23 cellular contexts compared by ENCODE assay signal in genomic region chr11:108569896-108570295, GRCh38. TPM values are rescaled to one million over a fixed set of nuclear protein-coding genes. Genes with fewer than 3 reads are reported as not detected.
DNase-seq lines count a peak whose midpoint lies in the region; ATAC-seq and TF ChIP-seq lines count a peak whose summit lies in the region.
"Had no signal": no experiment of that assay in that cellular context is flagged by ENCODE, and none has a peak within 500 bp of the region (broad histone marks: within the 10 kb centered on the region; RNA-seq: fewer than 3 reads in every experiment).

No MANE protein-coding gene starts in this region.

- no peaks in the 10 kb centered on the region for H3K36me3 Mint-ChIP-seq in neural crest cell (ENCODE audit: low read depth)
- H3K36me3 Mint-ChIP-seq: CD8-positive, alpha-beta T cell had no signal

- H3K27me3 ChIP-seq in suprapubic skin = no peaks in the 10 kb centered on the region
- H3K27me3 ChIP-seq in stomach = no peaks in the 10 kb centered on the region
- H3K27me3 ChIP-seq: BLaER1 treated with 17β-estradiol and CSF1 and Interleukin-3, amounts not matched to agents 10 nM and 100 nM had no signal

- peaks cover 4% of the 10 kb centered on the region for H3K4me1 Mint-ChIP-seq in neural crest cell
- H3K4me1 Mint-ChIP-seq: B cell had no signal

- H3K27ac ChIP-seq in suprapubic skin (peak overlapping the region; percentile 50), stomach (no peak overlapping the region)
- H3K27ac ChIP-seq: 22Rv1; A549; BLaER1 treated with 17β-estradiol and CSF1 and Interleukin-3, amounts not matched to agents 10 nM and 100 nM; C4-2B had no signal

- no peaks in the 10 kb centered on the region for H3K27me3 Mint-ChIP-seq in neural crest cell (ENCODE audit: low read depth)
- H3K27me3 Mint-ChIP-seq: B cell; CD4-positive, alpha-beta T cell had no signal

- H3K27ac Mint-ChIP-seq in neural crest cell (ENCODE audit: unreplicated experiment) = peak overlapping the region; percentile 50
- H3K27ac Mint-ChIP-seq: B cell; CD4-positive, alpha-beta T cell; CD8-positive, alpha-beta T cell had no signal

- H3K4me3 ChIP-seq in suprapubic skin = no peak overlapping the region
- H3K4me3 ChIP-seq in stomach = no peak overlapping the region
- H3K4me3 ChIP-seq: A549; BLaER1 treated with 17β-estradiol and CSF1 and Interleukin-3, amounts not matched to agents 10 nM and 100 nM had no signal

- H3K9me3 Mint-ChIP-seq in neural crest cell = no peaks in the 10 kb centered on the region
- H3K9me3 Mint-ChIP-seq: CD4-positive, alpha-beta T cell had no signal

- DNase-seq in G401 (ENCODE audit: low spot score) (peak; percentile 83), cerebellum (ENCODE audit: low spot score) (peak; percentile 68), neural crest cell (ENCODE audit: low read depth, low spot score) (no peak), suprapubic skin (ENCODE audit: low spot score in 2 of 2) (no peak), stomach (no peak), NCI-H226 (no peak), Right ventricle myocardium inferior (ENCODE audit: missing footprints) (no peak)
- DNase-seq: AML-193; CD4-positive, alpha-beta T cell; CD8-positive, alpha-beta T cell; COR-L47; DMS 273 treated with DMSO at 0.1 percent for 48 hours; DMS153; DMS53; DMS79; DND-41; EL; GF-D8 had no signal

- in situ Hi-C loops in G401 (cut with HindIII; ENCODE audit: low sequenced_read_pairs) = no loop called here

- WGBS in suprapubic skin = 73% methylated on average over 1 of the region's 1 CpG
- WGBS in stomach, 5 donors = 95 to 100% (median 97%) methylated on average over 1 of the region's 1 CpG

- no peaks in the 10 kb centered on the region for H3K9me3 ChIP-seq in suprapubic skin
- H3K9me3 ChIP-seq in stomach = peaks cover 0 to 3% (median 0%) of the 10 kb centered on the region in 4 donors

- intact Hi-C loops in stomach (cut with DNase I; ENCODE audit: low total_unique reads) (no loop called here), Right ventricle myocardium inferior (cut with DNase I) (no loop called here)

- no peak for TF ChIP-seq EP300 in suprapubic skin (IDR thresholded peaks at IDR 0.05)
- no peak for TF ChIP-seq EP300 in stomach (IDR thresholded peaks at IDR 0.05)

- ATAC-seq in Right ventricle myocardium inferior = no peak
- ATAC-seq: A549; CD8-positive, alpha-beta T cell had no signal

- TF ChIP-seq POLR2A in suprapubic skin (IDR thresholded peaks at IDR 0.05) (no peak), stomach (IDR thresholded peaks at IDR 0.05) (no peak)

- TF ChIP-seq CTCF in neural crest cell (conservative IDR thresholded peaks at IDR 0.05) (no peak), suprapubic skin (IDR thresholded peaks at IDR 0.05) (no peak), stomach (IDR thresholded peaks at IDR 0.05) (no peak)

- H3K4me1 ChIP-seq in suprapubic skin (peaks cover 22% of the 10 kb centered on the region), stomach (peaks cover 5 to 20% (median 10%) of the 10 kb centered on the region in 4 donors)
- H3K4me1 ChIP-seq: A549 had no signal

- no peak overlapping the region for H3K4me3 Mint-ChIP-seq in neural crest cell
- H3K4me3 Mint-ChIP-seq: B cell; CD4-positive, alpha-beta T cell; CD8-positive, alpha-beta T cell had no signal

- H3K36me3 ChIP-seq in suprapubic skin (no peaks in the 10 kb centered on the region), stomach (no peaks in the 10 kb centered on the region)
- H3K36me3 ChIP-seq: BLaER1 treated with 17β-estradiol and CSF1 and Interleukin-3, amounts not matched to agents 10 nM and 100 nM had no signal

RNA-seq across cellular contexts. Expression of gene EXPH5, which starts 23.7 kb away (rescaled TPM):
- 3.6 and 6.5 TPM in 2 replicates for total RNA-seq in G401 (2014; rRNA removed; shearing (Covaris generic))
- total RNA-seq in cerebellum (8.8 TPM), neural crest cell (0.68 TPM in 2 replicates), suprapubic skin (100 to 1,000 TPM; 120 to 232 (median 149) TPM), stomach (10 to 100 TPM; 11.6 to 23.7 (median 14.0) TPM), Right ventricle myocardium inferior (2.2 TPM)
- 1 to 10 TPM in 1 of 3 donors, under 1 TPM in 2; 0.75 to 2.8 (median 0.92) TPM for polyA plus RNA-seq in stomach

Comparison
In these comparisons a context has a peak if more than half of its experiments do, and no peak if none do; other contexts are left out.
1. DNase-seq: peak in G401 (single experiment) and cerebellum (single experiment); none in neural crest cell (single experiment), suprapubic skin (0 of 2), stomach (single experiment), NCI-H226 (single experiment) and Right ventricle myocardium inferior (single experiment).
2. RNA of gene EXPH5, which starts 23.7 kb away (total RNA-seq): 120 to 232 TPM in suprapubic skin; 11.6 to 23.7 TPM in stomach, 8.8 TPM in cerebellum (single experiment), 3.6 to 6.5 TPM in G401, 2.2 TPM in Right ventricle myocardium inferior (single experiment) and 0.68 TPM in neural crest cell; every median in the first group is over 4 times any median in the second.